In the genomic region with DNA sequence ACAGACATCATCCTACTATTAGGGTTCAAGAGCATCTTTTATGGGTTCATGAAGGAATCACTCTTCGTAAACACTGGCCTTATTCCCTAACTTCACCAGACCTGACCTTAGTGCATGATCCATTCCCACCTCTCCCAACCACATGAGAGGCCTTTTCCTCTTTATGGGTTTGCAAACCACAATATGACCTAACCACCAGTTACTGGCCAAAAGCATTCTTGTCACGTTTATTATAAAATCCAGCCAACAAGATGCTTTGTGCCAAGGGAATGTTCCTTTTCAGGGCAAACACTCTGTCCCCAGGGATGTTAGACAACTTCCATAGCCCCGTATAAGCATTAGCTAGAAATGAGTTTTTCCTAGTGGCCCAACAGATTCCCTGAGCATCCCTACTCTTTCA, we compare ENCODE assay signal across 15 cellular contexts. TPM values are rescaled to one million over a fixed set of nuclear protein-coding genes. Genes with fewer than 3 reads are reported as not detected.
"Had no signal": no experiment of that assay in that cellular context is flagged by ENCODE, and none has a peak within 500 bp of the region (broad histone marks: within the 10 kb centered on the region; RNA-seq: fewer than 3 reads in every experiment).

No MANE protein-coding gene starts in this region.

RNA-seq across cellular contexts. Expression of a gene that starts 26.0 kb away (rescaled TPM):
- total RNA-seq: activated B cell treated with CpG ODN at 0.5 μM for 24 hours; activated CD8-positive, alpha-beta T cell treated with anti-CD3 and anti-CD28 coated beads for 36 hours; activated T-cell treated with anti-CD3 and anti-CD28 coated beads, Interleukin-2, amount 50 U/mL, for 4 hours; activated T-helper 17 cell treated with anti-CD3 and anti-CD28 coated beads, Interleukin-2, amount 50 U/mL, for 72 hours; astrocyte; body of pancreas; chondrocyte; dermis blood vessel endothelial cell; esophagus squamous epithelium; foreskin keratinocyte; gastrocnemius medialis; heart left ventricle; T-cell; T-helper 2 cell treated with Interferon-gamma antibody and Interleukin-4, amounts not matched to agents 100 ng/mL and 5 ng/mL, for 36 hours had no signal
- polyA plus RNA-seq: adipose tissue, foreskin keratinocyte, heart left ventricle had no signal
